ENCODE assay signal across 1 cellular context in genomic region chr6:13328076-13328874, GRCh38.
TF ChIP-seq lines count a peak whose summit lies in the region.

Gene TBC1D7, minus strand, starts transcription at chr6:13328537. Its CDS starts 1,639 bp downstream, at chr6:13326898.

TF ChIP-seq in WTC11, 78 proteins besides CTCF, POLR2A, EP300 and RAD21 (continued from another document and continues in another):
- TF ChIP-seq HMGXB4 (CRISPR knock-in tag; IDR thresholded peaks at IDR 0.05) (peak; percentile 41; the same call in 1 of the 2 replicates), FOXK1 (CRISPR knock-in tag; IDR thresholded peaks at IDR 0.05) (peak; percentile 56; the same call in 1 of the 2 replicates), IRF1 (CRISPR knock-in tag; IDR thresholded peaks at IDR 0.05) (no peak), NR3C1 (CRISPR knock-in tag; conservative IDR thresholded peaks at IDR 0.05; ENCODE audit: low read depth) (no peak), RELA (CRISPR knock-in tag; IDR thresholded peaks at IDR 0.05; ENCODE audit: borderline replicate concordance) (no peak), ZNF219 (CRISPR knock-in tag; IDR thresholded peaks at IDR 0.05; ENCODE audit: borderline replicate concordance) (no peak), MXD4 (CRISPR knock-in tag; IDR thresholded peaks at IDR 0.05; ENCODE audit: borderline replicate concordance) (no peak), USF2 (CRISPR knock-in tag; IDR thresholded peaks at IDR 0.05) (no peak), SMAD4 (CRISPR knock-in tag; IDR thresholded peaks at IDR 0.05) (no peak), CBFB (CRISPR knock-in tag; IDR thresholded peaks at IDR 0.05; ENCODE audit: low read depth) (no peak), EMX1 (CRISPR knock-in tag; IDR thresholded peaks at IDR 0.05) (no peak), ZNF281 (CRISPR knock-in tag; IDR thresholded peaks at IDR 0.05) (no peak), MLX (CRISPR knock-in tag; IDR thresholded peaks at IDR 0.05) (no peak), NFE2L1 (CRISPR knock-in tag; IDR thresholded peaks at IDR 0.05) (0 out of 2 replicates have a peak, but pooled peaks have one; percentile 28), NFYB (CRISPR knock-in tag; conservative IDR thresholded peaks at IDR 0.05; ENCODE audit: low read depth) (no peak; the same call in 1 of the 2 replicates), ZMAT4 (CRISPR knock-in tag; IDR thresholded peaks at IDR 0.05) (no peak), CDX4 (CRISPR knock-in tag; IDR thresholded peaks at IDR 0.05; ENCODE audit: borderline replicate concordance) (no peak), HMGA2 (CRISPR knock-in tag; IDR thresholded peaks at IDR 0.05) (no peak), ZNF512 (CRISPR knock-in tag; IDR thresholded peaks at IDR 0.05; ENCODE audit: borderline replicate concordance) (no peak), E2F5 (CRISPR knock-in tag; IDR thresholded peaks at IDR 0.05) (peak; percentile 81), OVOL2 (CRISPR knock-in tag; IDR thresholded peaks at IDR 0.05; ENCODE audit: borderline replicate concordance) (no peak), PRDM15 (CRISPR knock-in tag; IDR thresholded peaks at IDR 0.05) (peak; percentile 59; the same call in 1 of the 2 replicates), GRHL2 (CRISPR knock-in tag; IDR thresholded peaks at IDR 0.05; ENCODE audit: insufficient replicate concordance, severe bottlenecking) (no peak), KAT7 (CRISPR knock-in tag; IDR thresholded peaks at IDR 0.05; ENCODE audit: borderline replicate concordance) (no peak), STAT6 (CRISPR knock-in tag; conservative IDR thresholded peaks at IDR 0.05; ENCODE audit: low read depth) (no peak), GABPB1 (CRISPR knock-in tag; IDR thresholded peaks at IDR 0.05) (peak; percentile 56), PREB (CRISPR knock-in tag; IDR thresholded peaks at IDR 0.05; ENCODE audit: borderline replicate concordance) (no peak), PRRX2 (CRISPR knock-in tag; IDR thresholded peaks at IDR 0.05) (no peak), TCF7 (CRISPR knock-in tag; IDR thresholded peaks at IDR 0.05; ENCODE audit: low read depth) (no peak), ELF4 (CRISPR knock-in tag; IDR thresholded peaks at IDR 0.05; ENCODE audit: low read depth) (no peak), AFF4 (CRISPR knock-in tag; IDR thresholded peaks at IDR 0.05; ENCODE audit: borderline replicate concordance) (no peak), ZBTB21 (CRISPR knock-in tag; IDR thresholded peaks at IDR 0.05; ENCODE audit: borderline replicate concordance) (no peak)
